In genomic region chr17:77581480-77581879, GRCh38 we compare ENCODE assay signal across 15 cellular contexts.
A peak's percentile ranks its signal among the peaks of the same experiment; 100 is the strongest.
DNase-seq lines count a peak whose midpoint lies in the region; ATAC-seq, FAIRE-seq and TF ChIP-seq lines count a peak whose summit lies in the region.
"Had no signal": no experiment of that assay in that cellular context is flagged by ENCODE, and none has a peak within 500 bp of the region (broad histone marks: within the 10 kb centered on the region; RNA-seq: fewer than 3 reads in every experiment).

No MANE protein-coding gene starts in this region.

- H3K4me1 Mint-ChIP-seq in MCF 10A (ENCODE audit: insufficient read depth, unreplicated experiment) (peaks cover 12% of the 10 kb centered on the region), osteocyte (ENCODE audit: unreplicated experiment) (no peaks in the 10 kb centered on the region)
- H3K4me1 Mint-ChIP-seq: nephron progenitor cell had no signal

- H3K27me3 Mint-ChIP-seq in MCF 10A (ENCODE audit: insufficient read depth, unreplicated experiment) (no peaks in the 10 kb centered on the region), osteocyte (ENCODE audit: unreplicated experiment) (peaks cover 33% of the 10 kb centered on the region)

- H3K36me3 ChIP-seq in breast epithelium: no peaks in the 10 kb centered on the region
- no peaks in the 10 kb centered on the region for H3K36me3 ChIP-seq in adipocyte (ENCODE audit: control insufficient read depth, insufficient read depth, low read length, severe bottlenecking)
- H3K36me3 ChIP-seq in heart left ventricle: no peaks in the 10 kb centered on the region
- H3K36me3 ChIP-seq: SJSA1, upper lobe of left lung had no signal

- H3K27ac Mint-ChIP-seq in MCF 10A (ENCODE audit: low read depth, unreplicated experiment) (no peak overlapping the region), osteocyte (ENCODE audit: unreplicated experiment) (no peak overlapping the region)
- H3K27ac Mint-ChIP-seq: activated B cell treated with CpG ODN at 0.5 μM for 24 hours, nephron progenitor cell had no signal

- H3K9ac ChIP-seq in adipocyte (ENCODE audit: low read length): no peak overlapping the region

- H3K9me3 Mint-ChIP-seq in MCF 10A (ENCODE audit: unreplicated experiment) (no peaks in the 10 kb centered on the region), osteocyte (ENCODE audit: unreplicated experiment) (no peaks in the 10 kb centered on the region)

- H3K4me1 ChIP-seq in breast epithelium: no peaks in the 10 kb centered on the region
- peaks cover 5% of the 10 kb centered on the region for H3K4me1 ChIP-seq in adipocyte (ENCODE audit: control insufficient read depth, insufficient read depth, low read length)
- H3K4me1 ChIP-seq in heart left ventricle: peaks cover 0 to 14% (median 0%) of the 10 kb centered on the region in 12 donors
- H3K4me1 ChIP-seq: SJSA1, upper lobe of left lung had no signal

- no peak for TF ChIP-seq CTCF in MCF 10A (IDR thresholded peaks at IDR 0.05; ENCODE audit: unreplicated experiment)
- no peak for TF ChIP-seq CTCF in breast epithelium (IDR thresholded peaks at IDR 0.05)
- no peak for TF ChIP-seq CTCF in heart left ventricle (IDR thresholded peaks at IDR 0.05)
- no peak for TF ChIP-seq CTCF in osteocyte (IDR thresholded peaks at IDR 0.05)

- DNase-seq in MCF 10A (ENCODE audit: unreplicated experiment): peak; percentile 73
- DNase-seq in breast epithelium (ENCODE audit: low spot score in 2 of 2): no peak
- DNase-seq in adipocyte (ENCODE audit: low read depth): peak; percentile 47
- no peak for DNase-seq in heart left ventricle
- DNase-seq in urothelium cell line (ENCODE audit: low spot score): no peak
- no peak for DNase-seq in activated CD4-positive, alpha-beta T cell treated with anti-CD3 and anti-CD28 coated beads, Interleukin-2, amount 50 U/mL, for 4 hours
- no peak for DNase-seq in osteocyte (ENCODE audit: extremely low spot score, unreplicated experiment)
- DNase-seq: activated B cell treated with CpG ODN at 0.5 μM for 24 hours; activated T-cell treated with anti-CD3 and anti-CD28 coated beads, Interleukin-2, amount 50 U/mL, for 1 hour; erythroblast; kidney glomerular epithelial cell; nephron progenitor cell had no signal

- POLR2A ChIA-PET in MCF 10A (lab: Yijun Ruan, JAX): interaction anchor here (0.6 to 2.2 kb wide), 2 partner anchors 20 to 162 kb away, joined by 3 to 11 read pairs; no protein-coding TSS in a partner anchor

- intact Hi-C loops in MCF 10A (cut with micrococcal nuclease) (no loop called here), breast epithelium (cut with DNase I; ENCODE audit: low total_unique reads) (no loop called here), heart left ventricle (cut with DNase I) (no loop called here)

- peak; percentile 37 for FAIRE-seq in urothelium cell line (lab: Jason Lieb, UNC)

- H3K27me3 ChIP-seq in breast epithelium: no peaks in the 10 kb centered on the region
- peaks cover 30% of the 10 kb centered on the region for H3K27me3 ChIP-seq in adipocyte (replicated peaks; ENCODE audit: control insufficient read depth, insufficient read depth, low read length)
- H3K27me3 ChIP-seq in heart left ventricle: no peaks in the 10 kb centered on the region
- H3K27me3 ChIP-seq: upper lobe of left lung had no signal

- H3K9me3 ChIP-seq in breast epithelium: peaks cover 4 to 8% of the 10 kb centered on the region in 2 donors
- peaks cover 8% of the 10 kb centered on the region for H3K9me3 ChIP-seq in adipocyte (ENCODE audit: control insufficient read depth, low read length)
- H3K9me3 ChIP-seq in heart left ventricle: peaks cover 0 to 9% (median 0%) of the 10 kb centered on the region in 12 donors
- H3K9me3 ChIP-seq: SJSA1, upper lobe of left lung had no signal

- 54 to 64% (median 59%) methylated on average over 2 of the region's 2 CpGs for WGBS in heart left ventricle, 4 donors

- H3K4me3 ChIP-seq in breast epithelium (no peak overlapping the region), adipocyte (ENCODE audit: low read length) (no peak overlapping the region), heart left ventricle (no peak overlapping the region)
- H3K4me3 ChIP-seq: SJSA1, upper lobe of left lung had no signal

- BruUV-seq in MCF 10A (replicated peaks; lab: Mats Ljungman, UMichigan): no TSS peak

- TF ChIP-seq POLR2A in breast epithelium (IDR thresholded peaks at IDR 0.05) (no peak), heart left ventricle (IDR thresholded peaks at IDR 0.05) (no peak)

- H3K36me3 Mint-ChIP-seq in MCF 10A (ENCODE audit: insufficient read depth, unreplicated experiment): no peaks in the 10 kb centered on the region
- H3K36me3 Mint-ChIP-seq in osteocyte (ENCODE audit: unreplicated experiment): no peaks in the 10 kb centered on the region

- ATAC-seq in heart left ventricle (peak in 3 of 4 donors; percentile 73 to 93 (median 92)), GM18502 (IDR thresholded peaks at IDR 0.05; ENCODE audit: poor library complexity, unreplicated experiment) (no peak)

- H3K27ac ChIP-seq in breast epithelium: no peak overlapping the region
- peak overlapping the region in 1 of 12 donors; percentile 25 for H3K27ac ChIP-seq in heart left ventricle
- H3K27ac ChIP-seq: SJSA1, upper lobe of left lung had no signal

- H3K4me3 Mint-ChIP-seq in MCF 10A (ENCODE audit: unreplicated experiment): no peak overlapping the region
- no peak overlapping the region for H3K4me3 Mint-ChIP-seq in osteocyte (ENCODE audit: unreplicated experiment)
- H3K4me3 Mint-ChIP-seq: activated B cell treated with CpG ODN at 0.5 μM for 24 hours, nephron progenitor cell had no signal

- CTCF ChIA-PET in MCF 10A (lab: Yijun Ruan, JAX): interaction anchor here (0.6 to 1.0 kb wide), 3 partner anchors 10 to 281 kb away, joined by 3 read pairs; no protein-coding TSS in a partner anchor

Comparison
In these comparisons a context has a peak if more than half of its experiments do, and no peak if none do; other contexts are left out.
1. DNase-seq: peak in MCF 10A (single experiment) and adipocyte (single experiment); none in breast epithelium (0 of 2), heart left ventricle (0 of 5), urothelium cell line (single experiment), activated CD4-positive, alpha-beta T cell treated with anti-CD3 and anti-CD28 coated beads, Interleukin-2, amount 50 U/mL, for 4 hours (0 of 2) and osteocyte (single experiment).